In genomic region chr6:33018418-33018817, GRCh38 we compare ENCODE assay signal across 10 cellular contexts. TPM values are rescaled to one million over a fixed set of nuclear protein-coding genes. Genes with fewer than 3 reads are reported as not detected.
DNase-seq lines count a peak whose midpoint lies in the region; ATAC-seq and TF ChIP-seq lines count a peak whose summit lies in the region.
"Had no signal": no experiment of that assay in that cellular context is flagged by ENCODE, and none has a peak within 500 bp of the region (broad histone marks: within the 10 kb centered on the region; RNA-seq: fewer than 3 reads in every experiment).

No MANE protein-coding gene starts in this region.

- intact Hi-C loops in CD14-positive monocyte (cut with micrococcal nuclease), result loop anchor here (5.0 kb wide), 1 partner anchor 229 kb away; no protein-coding TSS in a partner anchor
- intact Hi-C loops in dendritic cell treated with granulocyte-macrophage colony-stimulating factor and Interleukin-4, amounts not matched to agents 40 ng/mL and 50 ng/mL, for 4 days (cut with micrococcal nuclease), result no loop called here

- TF ChIP-seq CTCF in CD14-positive monocyte (IDR thresholded peaks at IDR 0.05) (no peak), KMS-11 (conservative IDR thresholded peaks at IDR 0.05; ENCODE audit: low read depth, low read length) (no peak), parathyroid adenoma (IDR thresholded peaks at IDR 0.05) (no peak)

- peaks cover 49% of the 10 kb centered on the region for H3K4me1 Mint-ChIP-seq in CD14-positive monocyte
- peaks cover 70% of the 10 kb centered on the region for H3K4me1 Mint-ChIP-seq in dendritic cell treated with granulocyte-macrophage colony-stimulating factor and Interleukin-4, amounts not matched to agents 40 ng/mL and 50 ng/mL, for 4 days (ENCODE audit: low read depth)

- H3K9me3 Mint-ChIP-seq in CD14-positive monocyte, result no peaks in the 10 kb centered on the region
- H3K9me3 Mint-ChIP-seq in dendritic cell treated with granulocyte-macrophage colony-stimulating factor and Interleukin-4, amounts not matched to agents 40 ng/mL and 50 ng/mL, for 4 days, result no peaks in the 10 kb centered on the region

- H3K79me2 ChIP-seq in KMS-11 (ENCODE audit: insufficient read depth, low read depth) (no peaks in the 10 kb centered on the region), parathyroid adenoma (no peaks in the 10 kb centered on the region)

- H3K4me1 ChIP-seq in KMS-11 (ENCODE audit: low read depth, poor library complexity, severe bottlenecking), result no peaks in the 10 kb centered on the region
- H3K4me1 ChIP-seq in parathyroid adenoma, result no peaks in the 10 kb centered on the region
- H3K4me1 ChIP-seq: foreskin keratinocyte had no signal

- DNase-seq in CD14-positive monocyte (ENCODE audit: low spot score) (no peak), AG08395 (ENCODE audit: low spot score) (no peak)
- DNase-seq in stimulated activated naive CD4-positive, alpha-beta T cell (lab: John Stamatoyannopoulos, UW), result no peak
- DNase-seq: foreskin keratinocyte, H7 had no signal

- H3K27me3 ChIP-seq in KMS-11 (ENCODE audit: insufficient read depth, low read depth) (no peaks in the 10 kb centered on the region), parathyroid adenoma (ENCODE audit: control insufficient read depth, insufficient read depth, low read length) (no peaks in the 10 kb centered on the region)

- no peaks in the 10 kb centered on the region for H3K9me3 ChIP-seq in parathyroid adenoma (ENCODE audit: control insufficient read depth, low read length)

- no peak overlapping the region for H3K9ac ChIP-seq in KMS-11
- no peak overlapping the region for H3K9ac ChIP-seq in parathyroid adenoma

- H4K20me1 ChIP-seq in KMS-11 (ENCODE audit: insufficient read depth), result no peaks in the 10 kb centered on the region

- H2AFZ ChIP-seq in KMS-11 (ENCODE audit: low read depth) (no peak overlapping the region), parathyroid adenoma (no peak overlapping the region)

- no peaks in the 10 kb centered on the region for H3K36me3 Mint-ChIP-seq in CD14-positive monocyte
- peaks cover 28% of the 10 kb centered on the region for H3K36me3 Mint-ChIP-seq in dendritic cell treated with granulocyte-macrophage colony-stimulating factor and Interleukin-4, amounts not matched to agents 40 ng/mL and 50 ng/mL, for 4 days (ENCODE audit: low read depth)

- H3K27ac Mint-ChIP-seq in CD14-positive monocyte, result peak overlapping the region; percentile 90 to 98 (median 94)
- peak overlapping the region; percentile 99 for H3K27ac Mint-ChIP-seq in dendritic cell treated with granulocyte-macrophage colony-stimulating factor and Interleukin-4, amounts not matched to agents 40 ng/mL and 50 ng/mL, for 4 days

- peak overlapping the region in 1 of 2 donors; percentile 62 for H3K4me3 Mint-ChIP-seq in CD14-positive monocyte
- peak overlapping the region; percentile 88 for H3K4me3 Mint-ChIP-seq in dendritic cell treated with granulocyte-macrophage colony-stimulating factor and Interleukin-4, amounts not matched to agents 40 ng/mL and 50 ng/mL, for 4 days

- no peaks in the 10 kb centered on the region for H3K36me3 ChIP-seq in KMS-11 (ENCODE audit: insufficient read depth)
- no peaks in the 10 kb centered on the region for H3K36me3 ChIP-seq in parathyroid adenoma (ENCODE audit: control insufficient read depth, insufficient read depth, low read length)

- no peak for ATAC-seq in GM18873 (IDR thresholded peaks at IDR 0.05; ENCODE audit: low FRiP score, unreplicated experiment)
- no peak for ATAC-seq in HG02885 (IDR thresholded peaks at IDR 0.05; ENCODE audit: poor library complexity, unreplicated experiment)
- ATAC-seq: foreskin keratinocyte had no signal

- H3K27me3 Mint-ChIP-seq in CD14-positive monocyte (ENCODE audit: low read depth in 3 of 3), result no peaks in the 10 kb centered on the region
- no peaks in the 10 kb centered on the region for H3K27me3 Mint-ChIP-seq in dendritic cell treated with granulocyte-macrophage colony-stimulating factor and Interleukin-4, amounts not matched to agents 40 ng/mL and 50 ng/mL, for 4 days

- 0 out of 2 replicates have a peak overlapping the region, but pooled peaks have one; percentile 27 for H3K4me2 ChIP-seq in KMS-11
- no peak overlapping the region for H3K4me2 ChIP-seq in parathyroid adenoma (ENCODE audit: low read length)

- H3K4me3 ChIP-seq in KMS-11 (IDR thresholded peaks at IDR 0.05; ENCODE audit: insufficient read depth, low read depth, low read length), result no peak overlapping the region
- H3K4me3 ChIP-seq in parathyroid adenoma (ENCODE audit: low read depth, low read length), result no peak overlapping the region

- H3K27ac ChIP-seq in KMS-11 (no peak overlapping the region), parathyroid adenoma (peak overlapping the region; percentile 70)
- H3K27ac ChIP-seq: foreskin keratinocyte had no signal

RNA-seq across cellular contexts. Expression of gene HLA-DOA, which starts 9.0 kb away (rescaled TPM):
- 1 to 10 TPM; 2.8 to 9.1 TPM for polyA plus RNA-seq in CD14-positive monocyte
- polyA plus RNA-seq: foreskin keratinocyte had no signal

RNA-seq across cellular contexts. Expression of gene BRD2, which starts 50.0 kb away (rescaled TPM):
- polyA plus RNA-seq in CD14-positive monocyte, result 10 to 100 TPM in 1 of 2 donors, 1 to 10 TPM in 1; 9.6 to 21.7 TPM

RNA-seq across cellular contexts. Expression of gene HLA-DPA1, which starts 55.0 kb away (rescaled TPM):
- polyA plus RNA-seq in CD14-positive monocyte, result 100 to 1,000 TPM; 578 to 796 TPM

RNA-seq across cellular contexts. Expression of gene HLA-DPB1, which starts 57.4 kb away (rescaled TPM):
- polyA plus RNA-seq in CD14-positive monocyte, result 100 to 1,000 TPM; 569 to 682 TPM
- polyA plus RNA-seq: foreskin keratinocyte had no signal
